Comparison of ENCODE assay signal across 20 cellular contexts in genomic region chr4:7419961-7420660, GRCh38. TPM values are rescaled to one million over a fixed set of nuclear protein-coding genes. Genes with fewer than 3 reads are reported as not detected.
DNase-seq lines count a peak whose midpoint lies in the region; ATAC-seq and TF ChIP-seq lines count a peak whose summit lies in the region.
"Had no signal": no experiment of that assay in that cellular context is flagged by ENCODE, and none has a peak within 500 bp of the region (broad histone marks: within the 10 kb centered on the region; RNA-seq: fewer than 3 reads in every experiment).

No MANE protein-coding gene starts in this region.

- POLR2A ChIA-PET in activated CD4-positive, alpha-beta memory T cell treated with anti-CD3 and anti-CD28 coated beads for 36 hours (lab: Charles Lee) = no interaction called here
- POLR2A ChIA-PET in activated CD4-positive, alpha-beta memory T cell treated with anti-CD3 and anti-CD28 coated beads, Interleukin-2, amount 10 ng/mL, durations not matched to agents 7 days and 5 days (lab: Charles Lee) = no interaction called here

- H3K27me3 Mint-ChIP-seq in activated CD4-positive, alpha-beta memory T cell treated with anti-CD3 and anti-CD28 coated beads for 36 hours = peaks cover 11% of the 10 kb centered on the region
- H3K27me3 Mint-ChIP-seq in activated CD4-positive, alpha-beta memory T cell treated with anti-CD3 and anti-CD28 coated beads, Interleukin-2, amount 10 ng/mL, durations not matched to agents 7 days and 5 days = no peaks in the 10 kb centered on the region
- H3K27me3 Mint-ChIP-seq in GM23338 (ENCODE audit: insufficient read depth, low read depth, poor library complexity) = peaks cover 35% of the 10 kb centered on the region

- intact Hi-C loops in activated CD4-positive, alpha-beta memory T cell treated with anti-CD3 and anti-CD28 coated beads for 36 hours (cut with micrococcal nuclease) = no loop called here
- intact Hi-C loops in ovary (cut with DNase I) = no loop called here

- no peak overlapping the region for H3K27ac ChIP-seq in GM23338 (ENCODE audit: low read depth)
- H3K27ac ChIP-seq in coronary artery = no peak overlapping the region
- no peak overlapping the region for H3K27ac ChIP-seq in ovary
- H3K27ac ChIP-seq: esophagus squamous epithelium, suprapubic skin had no signal

- ATAC-seq in GM23338 (peak; percentile 43), HG02870 (IDR thresholded peaks at IDR 0.05; ENCODE audit: unreplicated experiment) (no peak)
- ATAC-seq: activated CD8-positive, alpha-beta T cell treated with anti-CD3 and anti-CD28 coated beads, Interleukin-2, amount 10 ng/mL, durations not matched to agents 7 days and 5 days had no signal

- TF ChIP-seq CTCF in GM23338 (conservative IDR thresholded peaks at IDR 0.05; ENCODE audit: low read depth in 2 of 2) (no peak), coronary artery (IDR thresholded peaks at IDR 0.05) (no peak), ovary (IDR thresholded peaks at IDR 0.05) (no peak)

- peaks cover 15% of the 10 kb centered on the region for H3K9me3 Mint-ChIP-seq in activated CD4-positive, alpha-beta memory T cell treated with anti-CD3 and anti-CD28 coated beads for 36 hours
- H3K9me3 Mint-ChIP-seq in activated CD4-positive, alpha-beta memory T cell treated with anti-CD3 and anti-CD28 coated beads, Interleukin-2, amount 10 ng/mL, durations not matched to agents 7 days and 5 days = peaks cover 10% of the 10 kb centered on the region
- peaks cover 11% of the 10 kb centered on the region for H3K9me3 Mint-ChIP-seq in GM23338

- no peak overlapping the region for H3K4me2 ChIP-seq in GM23338

- H3K79me2 ChIP-seq in GM23338 (replicated peaks; ENCODE audit: insufficient read depth) = no peaks in the 10 kb centered on the region

- no peak overlapping the region for H3K4me3 Mint-ChIP-seq in activated CD4-positive, alpha-beta memory T cell treated with anti-CD3 and anti-CD28 coated beads for 36 hours
- no peak overlapping the region for H3K4me3 Mint-ChIP-seq in activated CD4-positive, alpha-beta memory T cell treated with anti-CD3 and anti-CD28 coated beads, Interleukin-2, amount 10 ng/mL, durations not matched to agents 7 days and 5 days
- H3K4me3 Mint-ChIP-seq in GM23338 = no peak overlapping the region
- H3K4me3 Mint-ChIP-seq: activated CD8-positive, alpha-beta T cell treated with anti-CD3 and anti-CD28 coated beads, Interleukin-2, amount 10 ng/mL, durations not matched to agents 7 days and 5 days; neural crest cell had no signal

- H3F3A ChIP-seq in GM23338 (replicated peaks; ENCODE audit: low read depth) = no peaks in the 10 kb centered on the region

- 78 to 93% (median 90%) methylated on average over 3 to 4 of the region's 4 CpGs for WGBS in ovary, 3 donors

- H3K4me1 ChIP-seq in GM23338 (ENCODE audit: insufficient read depth) = peaks cover 3% of the 10 kb centered on the region; the same call in 1 of the 2 replicates
- H3K4me1 ChIP-seq in ovary (ENCODE audit: insufficient read depth) = no peaks in the 10 kb centered on the region
- H3K4me1 ChIP-seq: suprapubic skin had no signal

- H3K27ac Mint-ChIP-seq in activated CD4-positive, alpha-beta memory T cell treated with anti-CD3 and anti-CD28 coated beads for 36 hours = no peak overlapping the region
- no peak overlapping the region for H3K27ac Mint-ChIP-seq in activated CD4-positive, alpha-beta memory T cell treated with anti-CD3 and anti-CD28 coated beads, Interleukin-2, amount 10 ng/mL, durations not matched to agents 7 days and 5 days
- H3K27ac Mint-ChIP-seq in GM23338 = no peak overlapping the region
- H3K27ac Mint-ChIP-seq: activated CD8-positive, alpha-beta T cell treated with anti-CD3 and anti-CD28 coated beads, Interleukin-2, amount 10 ng/mL, durations not matched to agents 7 days and 5 days had no signal

- H3K36me3 ChIP-seq in GM23338 (ENCODE audit: insufficient read depth) (no peaks in the 10 kb centered on the region), ovary (no peaks in the 10 kb centered on the region)
- H3K36me3 ChIP-seq: esophagus squamous epithelium, suprapubic skin had no signal

- DNase-seq in activated CD4-positive, alpha-beta memory T cell treated with anti-CD3 and anti-CD28 coated beads for 36 hours = peak; percentile 3
- no peak for DNase-seq in activated CD4-positive, alpha-beta memory T cell treated with anti-CD3 and anti-CD28 coated beads, Interleukin-2, amount 10 ng/mL, durations not matched to agents 7 days and 5 days
- DNase-seq in GM23338 (ENCODE audit: low spot score) = no peak
- DNase-seq in coronary artery (ENCODE audit: low spot score) = peak; percentile 46
- DNase-seq in ovary = peak in 3 of 5 donors; percentile 4 to 17 (median 11)
- DNase-seq in GM03348 (ENCODE audit: low spot score) = no peak
- no peak for DNase-seq in amniotic stem cell (lab: John Stamatoyannopoulos, UW)
- DNase-seq: activated CD8-positive, alpha-beta T cell treated with anti-CD3 and anti-CD28 coated beads, Interleukin-2, amount 10 ng/mL, durations not matched to agents 7 days and 5 days; effector CD8-positive, alpha-beta T cell; esophagus squamous epithelium; Karpas-422; NCI-H1105; SHP77 treated with DMSO at 0.1 percent for 48 hours; stimulated activated CD4-positive, alpha-beta T cell treated with anti-CD3 and anti-CD28 coated beads, Interleukin-15, amount 100 ng/mL, for 24 hours; T-helper 1 cell had no signal

- CTCF ChIA-PET in activated CD4-positive, alpha-beta memory T cell treated with anti-CD3 and anti-CD28 coated beads for 36 hours (lab: Charles Lee) = no interaction called here
- CTCF ChIA-PET in activated CD4-positive, alpha-beta memory T cell treated with anti-CD3 and anti-CD28 coated beads, Interleukin-2, amount 10 ng/mL, durations not matched to agents 7 days and 5 days (lab: Charles Lee) = no interaction called here

- no peak for TF ChIP-seq EP300 in ovary (IDR thresholded peaks at IDR 0.05)

- H3K4me1 Mint-ChIP-seq in activated CD4-positive, alpha-beta memory T cell treated with anti-CD3 and anti-CD28 coated beads for 36 hours (ENCODE audit: low read depth) = no peaks in the 10 kb centered on the region
- H3K4me1 Mint-ChIP-seq in activated CD4-positive, alpha-beta memory T cell treated with anti-CD3 and anti-CD28 coated beads, Interleukin-2, amount 10 ng/mL, durations not matched to agents 7 days and 5 days = no peaks in the 10 kb centered on the region
- peaks cover 10% of the 10 kb centered on the region for H3K4me1 Mint-ChIP-seq in GM23338
- H3K4me1 Mint-ChIP-seq: neural crest cell had no signal

- H2AFZ ChIP-seq in GM23338 = no peak overlapping the region

- no peaks in the 10 kb centered on the region for H3K9me2 ChIP-seq in GM23338 (ENCODE audit: insufficient read depth)

- no peak for TF ChIP-seq POLR2A in ovary (IDR thresholded peaks at IDR 0.05)

- H3K27me3 ChIP-seq in GM23338 (ENCODE audit: insufficient read depth) (peaks cover 17% of the 10 kb centered on the region), ovary (no peaks in the 10 kb centered on the region)
- H3K27me3 ChIP-seq: suprapubic skin had no signal

- no peaks in the 10 kb centered on the region for H3K9me3 ChIP-seq in ovary
- H3K9me3 ChIP-seq: esophagus squamous epithelium, suprapubic skin had no signal

- no peak overlapping the region for H3K4me3 ChIP-seq in GM23338
- no peak overlapping the region for H3K4me3 ChIP-seq in coronary artery
- no peak overlapping the region for H3K4me3 ChIP-seq in ovary
- H3K4me3 ChIP-seq: esophagus squamous epithelium, suprapubic skin had no signal

- H3K36me3 Mint-ChIP-seq in activated CD4-positive, alpha-beta memory T cell treated with anti-CD3 and anti-CD28 coated beads for 36 hours = no peaks in the 10 kb centered on the region
- H3K36me3 Mint-ChIP-seq in activated CD4-positive, alpha-beta memory T cell treated with anti-CD3 and anti-CD28 coated beads, Interleukin-2, amount 10 ng/mL, durations not matched to agents 7 days and 5 days (ENCODE audit: low read depth) = no peaks in the 10 kb centered on the region
- 0 out of 3 replicates have a peak, but pooled peaks cover 2% of the 10 kb centered on the region for H3K36me3 Mint-ChIP-seq in GM23338 (ENCODE audit: low read depth)

- no peaks in the 10 kb centered on the region; the same call in 1 of the 2 replicates for H4K20me1 ChIP-seq in GM23338 (replicated peaks; ENCODE audit: insufficient read depth)

TF ChIP-seq in GM23338, 12 proteins besides CTCF, POLR2A, EP300 and RAD21 (continues in another document):
- no peak for TF ChIP-seq STAT1 (IDR thresholded peaks at IDR 0.05; ENCODE audit: unreplicated experiment)

RNA-seq across cellular contexts. Expression of gene PSAPL1, which starts 14.6 kb away (rescaled TPM):
- not detected for total RNA-seq in activated CD4-positive, alpha-beta memory T cell treated with anti-CD3 and anti-CD28 coated beads for 36 hours
- not detected for total RNA-seq in activated CD4-positive, alpha-beta memory T cell treated with anti-CD3 and anti-CD28 coated beads, Interleukin-2, amount 10 ng/mL, durations not matched to agents 7 days and 5 days
- not detected in 2 replicates for total RNA-seq in GM23338 (2014; rRNA removed; shearing (Covaris generic))
- not detected in 2 replicates for polyA plus RNA-seq in GM23338 (2016; fragmentation: Nextera tagmentation; extraction: Ambion mirVana)
- total RNA-seq in ovary = under 1 TPM in 1 of 7 donors, not detected in 6; 0.34 TPM
- polyA plus RNA-seq in ovary = not detected
- total RNA-seq: A673; activated CD8-positive, alpha-beta T cell treated with anti-CD3 and anti-CD28 coated beads, Interleukin-2, amount 10 ng/mL, durations not matched to agents 7 days and 5 days; HT1080; neural crest cell had no signal

Comparison
In these comparisons a context has a peak if more than half of its experiments do, and no peak if none do; other contexts are left out.
1. DNase-seq: peak in activated CD4-positive, alpha-beta memory T cell treated with anti-CD3 and anti-CD28 coated beads for 36 hours (single experiment), coronary artery (single experiment) and ovary (3 of 5); none in activated CD4-positive, alpha-beta memory T cell treated with anti-CD3 and anti-CD28 coated beads, Interleukin-2, amount 10 ng/mL, durations not matched to agents 7 days and 5 days (single experiment), GM23338 (single experiment), GM03348 (single experiment) and amniotic stem cell (single experiment).